In genomic region chr3:46406786-46407611, GRCh38 we compare ENCODE assay signal across 9 cellular contexts. TPM values are rescaled to one million over a fixed set of nuclear protein-coding genes. Genes with fewer than 3 reads are reported as not detected.
DNase-seq lines count a peak whose midpoint lies in the region; ATAC-seq and TF ChIP-seq lines count a peak whose summit lies in the region.
"Had no signal": no experiment of that assay in that cellular context is flagged by ENCODE, and none has a peak within 500 bp of the region (broad histone marks: within the 10 kb centered on the region; RNA-seq: fewer than 3 reads in every experiment).

Gene CCR5AS, minus strand, starts transcription at chr3:46407066.
Gene CCRL2, plus strand, starts transcription at chr3:46407259. Its CDS starts 821 bp downstream, at chr3:46408080.

- no peaks in the 10 kb centered on the region for H3K27me3 ChIP-seq in lung (ENCODE audit: control insufficient read depth, insufficient read depth)
- H3K27me3 ChIP-seq: SJCRH30 had no signal

- peak within 1 kb of the TSS; percentile 41 for H3K4me3 ChIP-seq in lung
- H3K4me3 ChIP-seq: SJCRH30 had no signal

- peaks cover 0 to 7% of the 10 kb centered on the region in 2 donors for H3K36me3 ChIP-seq in lung (ENCODE audit: control insufficient read depth in 2 of 2, insufficient read depth in 2 of 2, low read length in 2 of 2)
- H3K36me3 ChIP-seq: SJCRH30 had no signal

- H3K4me1 ChIP-seq in lung (ENCODE audit: control insufficient read depth in 2 of 2, insufficient read depth in 2 of 2, low read length in 2 of 2): peaks cover 4 to 27% of the 10 kb centered on the region in 2 donors

- no peak for TF ChIP-seq CTCF in lung (IDR thresholded peaks at IDR 0.05; ENCODE audit: control extremely low read depth, extremely low read depth)

- peak; percentile 60 for ATAC-seq in GM21737 (IDR thresholded peaks at IDR 0.05; ENCODE audit: unreplicated experiment)
- ATAC-seq in lung (ENCODE audit: insufficient read depth, low FRiP score): peak; percentile 69
- ATAC-seq in GM21367 (IDR thresholded peaks at IDR 0.05; ENCODE audit: unreplicated experiment): no peak

- no peaks in the 10 kb centered on the region for H3K9me3 ChIP-seq in lung (ENCODE audit: control insufficient read depth in 2 of 2, insufficient read depth in 1 of 2, low read length in 1 of 2)
- H3K9me3 ChIP-seq: SJCRH30 had no signal

- DNase-seq in T-helper 1 cell (peak in 4 of 5 donors; percentile 3 to 73 (median 15)), brain pericyte (ENCODE audit: low read depth, low spot score) (peak; percentile 33), lung (ENCODE audit: low spot score) (peak; percentile 83), DMS79 (lab: John Stamatoyannopoulos, UW) (no peak)
- peak; percentile 13 to 15 for DNase-seq in stimulated activated CD8-positive, alpha-beta memory T cell treated with anti-CD3 and anti-CD28 coated beads, Interleukin-2, amount 100 ng/mL, for 48 hours (ENCODE audit: low read depth in 2 of 2)
- no peak for DNase-seq in effector CD8-positive, alpha-beta T cell (lab: John Stamatoyannopoulos, UW)

- 25 to 26% methylated on average over 20 of the region's 20 CpGs for WGBS in lung, 2 donors

- H3K27ac ChIP-seq in lung (ENCODE audit: low read depth in 1 of 2, low read length in 1 of 2): peak within 1 kb of the TSS; percentile 56 to 96
- H3K27ac ChIP-seq: SJCRH30 had no signal

RNA-seq across cellular contexts. Expression of gene CCRL2, which starts in this region (rescaled TPM):
- 10 to 100 TPM; 18.9 to 20.6 TPM for total RNA-seq in lung
- polyA plus RNA-seq in lung: 10 to 100 TPM; 11.0 to 95.9 TPM
- total RNA-seq: SJCRH30 had no signal

Comparison
In these comparisons a context has a peak if more than half of its experiments do, and no peak if none do; other contexts are left out.
1. DNase-seq: peak in T-helper 1 cell (4 of 5), brain pericyte (single experiment), lung (single experiment) and stimulated activated CD8-positive, alpha-beta memory T cell treated with anti-CD3 and anti-CD28 coated beads, Interleukin-2, amount 100 ng/mL, for 48 hours (2 of 2); none in effector CD8-positive, alpha-beta T cell (single experiment) and DMS79 (single experiment).